Comparison of ENCODE assay signal across 9 cellular contexts in the genomic region with DNA sequence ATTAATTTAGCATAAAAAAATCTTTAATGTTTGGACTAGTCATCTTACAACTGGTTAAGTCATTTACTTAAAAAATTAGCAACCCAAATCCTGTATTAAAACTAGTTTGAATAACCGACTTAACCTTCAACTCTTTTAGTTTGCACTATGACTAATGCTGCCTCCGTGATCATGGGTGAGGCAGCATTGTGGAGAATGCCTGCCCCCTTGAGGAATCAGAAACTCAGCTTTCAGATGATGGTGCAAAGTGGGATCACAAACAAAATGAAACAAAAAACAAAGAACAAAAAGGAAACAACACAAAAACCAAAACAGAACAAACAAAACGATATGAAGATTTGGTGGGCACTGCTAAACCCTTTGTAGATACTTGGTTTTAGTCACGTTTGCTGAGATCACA.
DNase-seq lines count a peak whose midpoint lies in the region; ATAC-seq and TF ChIP-seq lines count a peak whose summit lies in the region.
"Had no signal": no experiment of that assay in that cellular context is flagged by ENCODE, and none has a peak within 500 bp of the region (broad histone marks: within the 10 kb centered on the region; RNA-seq: fewer than 3 reads in every experiment).

No MANE protein-coding gene starts in this region.

- in situ Hi-C loops in SK-MEL-5 (cut with HindIII; ENCODE audit: low pct_unique_long_range_greater_than_20kb, low sequenced_read_pairs): loop anchor here (25.0 kb wide), 1 partner anchor 134 kb away; the partner anchor contains the start of gene PALM2AKAP2

- no peak overlapping the region for H3K27ac Mint-ChIP-seq in type B pancreatic cell

- H3K27me3 ChIP-seq in cardiac muscle cell: no peaks in the 10 kb centered on the region

- peak; percentile 70 for TF ChIP-seq CTCF in cardiac muscle cell (IDR thresholded peaks at IDR 0.05; ENCODE audit: low read depth, low read length)
- peak; percentile 53 for TF ChIP-seq CTCF in type B pancreatic cell (conservative IDR thresholded peaks at IDR 0.05)

- H3K9me3 ChIP-seq in cardiac muscle cell (ENCODE audit: low read depth): no peaks in the 10 kb centered on the region

- no peak overlapping the region for H3K27ac ChIP-seq in cardiac muscle cell

- no peaks in the 10 kb centered on the region for H3K36me3 ChIP-seq in cardiac muscle cell

- H3K4me1 ChIP-seq in cardiac muscle cell (ENCODE audit: low read depth): no peaks in the 10 kb centered on the region

- H3K4me3 Mint-ChIP-seq in type B pancreatic cell: no peak overlapping the region

- no peak overlapping the region for H3K4me3 ChIP-seq in cardiac muscle cell

- H3K9me3 Mint-ChIP-seq in type B pancreatic cell: no peaks in the 10 kb centered on the region

- H3K4me1 Mint-ChIP-seq in type B pancreatic cell (ENCODE audit: unreplicated experiment): no peaks in the 10 kb centered on the region

- ATAC-seq in HG03342 (IDR thresholded peaks at IDR 0.05; ENCODE audit: unreplicated experiment) (no peak), HG02885 (IDR thresholded peaks at IDR 0.05; ENCODE audit: poor library complexity, unreplicated experiment) (no peak)

- peaks cover 32% of the 10 kb centered on the region for H3K27me3 Mint-ChIP-seq in type B pancreatic cell

- peak; percentile 1 for DNase-seq in NCI-H82 (lab: John Stamatoyannopoulos, UW)
- no peak for DNase-seq in NCI-H82 treated with DMSO at 0.1 percent for 48 hours (lab: John Stamatoyannopoulos, UW; ENCODE audit: unreplicated experiment)
- DNase-seq in SK-MEL-5 (ENCODE audit: low read depth, low spot score): peak; percentile 56
- peak; percentile 50 to 64 for DNase-seq in cardiac muscle cell (ENCODE audit: low read depth in 1 of 2, low spot score in 1 of 2)
- no peak for DNase-seq in type B pancreatic cell (ENCODE audit: extremely low spot score, unreplicated experiment)
- DNase-seq in SKM-1 treated with dmso at 0.1 percent for 144 hours (lab: John Stamatoyannopoulos, UW; ENCODE audit: unreplicated experiment): no peak
- DNase-seq: stimulated activated CD4-positive, alpha-beta T cell treated with anti-CD3 and anti-CD28 coated beads, Interleukin-4, amount 100 ng/mL, for 4 hours had no signal

- H3K36me3 Mint-ChIP-seq in type B pancreatic cell: peaks cover 2% of the 10 kb centered on the region

Comparison
In these comparisons a context has a peak if more than half of its experiments do, and no peak if none do; other contexts are left out.
1. DNase-seq: peak in NCI-H82 (single experiment), SK-MEL-5 (single experiment) and cardiac muscle cell (2 of 2); none in NCI-H82 treated with DMSO at 0.1 percent for 48 hours (single experiment), type B pancreatic cell (single experiment) and SKM-1 treated with dmso at 0.1 percent for 144 hours (single experiment).